11 cellular contexts compared by ENCODE assay signal in genomic region chr14:72643317-72643801, GRCh38.
A peak's percentile ranks its signal among the peaks of the same experiment; 100 is the strongest.
DNase-seq lines count a peak whose midpoint lies in the region; ATAC-seq and TF ChIP-seq lines count a peak whose summit lies in the region.
"Had no signal": no experiment of that assay in that cellular context is flagged by ENCODE, and none has a peak within 500 bp of the region (broad histone marks: within the 10 kb centered on the region; RNA-seq: fewer than 3 reads in every experiment).

No MANE protein-coding gene starts in this region.

- WGBS in lower leg skin, 2 donors = 66% methylated on average over 4 to 5 of the region's 5 CpGs

- TF ChIP-seq CTCF in foreskin fibroblast (IDR thresholded peaks at IDR 0.05; ENCODE audit: low read depth, low read length) (no peak), lower leg skin (IDR thresholded peaks at IDR 0.05) (no peak)

- H3K9me3 Mint-ChIP-seq in activated T-cell treated with anti-CD3 and anti-CD28 coated beads, Interleukin-2, amount 50 U/mL, for 4 hours = peaks cover 14% of the 10 kb centered on the region

- no peak for TF ChIP-seq POLR2A in lower leg skin (IDR thresholded peaks at IDR 0.05)

- H3K27me3 Mint-ChIP-seq in activated T-cell treated with anti-CD3 and anti-CD28 coated beads, Interleukin-2, amount 50 U/mL, for 4 hours (ENCODE audit: low read depth) = peaks cover 2% of the 10 kb centered on the region

- no peak overlapping the region for H3K4me3 Mint-ChIP-seq in activated T-cell treated with anti-CD3 and anti-CD28 coated beads, Interleukin-2, amount 50 U/mL, for 4 hours

- DNase-seq in GM03348 (ENCODE audit: low spot score) (peak; percentile 95), SW480 (ENCODE audit: low spot score) (peak; percentile 30), foreskin fibroblast (peak; percentile 98), renal cortical epithelial cell (ENCODE audit: low read depth) (peak; percentile 97), lower leg skin (ENCODE audit: low spot score in 2 of 2) (no peak), DMS153 (lab: John Stamatoyannopoulos, UW) (no peak)
- DNase-seq in activated T-cell treated with anti-CD3 and anti-CD28 coated beads, Interleukin-2, amount 50 U/mL, for 4 hours = no peak
- DNase-seq: activated CD4-positive, alpha-beta T cell treated with anti-CD3 and anti-CD28 coated beads for 48 hours; sigmoid colon had no signal

- H3K4me1 Mint-ChIP-seq in activated T-cell treated with anti-CD3 and anti-CD28 coated beads, Interleukin-2, amount 50 U/mL, for 4 hours (ENCODE audit: low read depth) = no peaks in the 10 kb centered on the region

- no peak for ATAC-seq in activated T-cell treated with anti-CD3 and anti-CD28 coated beads, Interleukin-2, amount 50 U/mL, for 4 hours
- no peak for ATAC-seq in activated CD4-positive, CD25-positive, alpha-beta regulatory T cell treated with anti-CD3 and anti-CD28 coated beads, Interleukin-2, amount 50 U/mL, for 24 hours

- H3K36me3 Mint-ChIP-seq in activated T-cell treated with anti-CD3 and anti-CD28 coated beads, Interleukin-2, amount 50 U/mL, for 4 hours (ENCODE audit: insufficient read depth) = no peaks in the 10 kb centered on the region

- no peak overlapping the region for H3K4me3 ChIP-seq in foreskin fibroblast (ENCODE audit: low read depth in 1 of 2, low read length in 2 of 2)
- H3K4me3 ChIP-seq in lower leg skin (ENCODE audit: low read depth, poor library complexity, severe bottlenecking) = no peak overlapping the region
- H3K4me3 ChIP-seq: sigmoid colon, tibial nerve had no signal

- intact Hi-C loops in lower leg skin (cut with DNase I; ENCODE audit: low total_unique reads) = no loop called here

Comparison
In these comparisons a context has a peak if more than half of its experiments do, and no peak if none do; other contexts are left out.
1. DNase-seq: peak in GM03348 (single experiment), SW480 (single experiment), foreskin fibroblast (2 of 2) and renal cortical epithelial cell (single experiment); none in lower leg skin (0 of 2), activated T-cell treated with anti-CD3 and anti-CD28 coated beads, Interleukin-2, amount 50 U/mL, for 4 hours (single experiment) and DMS153 (single experiment).